In genomic region chr7:127598318-127598717, GRCh38 we compare ENCODE assay signal across 8 cellular contexts.
DNase-seq lines count a peak whose midpoint lies in the region; TF ChIP-seq lines count a peak whose summit lies in the region.
"Had no signal": no experiment of that assay in that cellular context is flagged by ENCODE, and none has a peak within 500 bp of the region (broad histone marks: within the 10 kb centered on the region; RNA-seq: fewer than 3 reads in every experiment).

No MANE protein-coding gene starts in this region.

- DNase-seq in fibroblast of mammary gland (ENCODE audit: low read depth), result peak; percentile 21
- DNase-seq in EL, result no peak
- DNase-seq in NCI-H2081 (lab: John Stamatoyannopoulos, UW), result no peak
- no peak for DNase-seq in hypothalamus (lab: John Stamatoyannopoulos, UW)
- DNase-seq: activated naive CD4-positive, alpha-beta T cell treated with anti-CD3 and anti-CD28 coated beads, Interleukin-2, amount 10 ng/mL, durations not matched to agents 7 days and 5 days; NCI-H2029 treated with DMSO at 0.1 percent for 48 hours had no signal

- H3K9me3 ChIP-seq in DOHH2 (ENCODE audit: control insufficient read depth, insufficient read depth, low read length), result no peaks in the 10 kb centered on the region

- no peaks in the 10 kb centered on the region for H3K4me1 ChIP-seq in DOHH2 (ENCODE audit: control insufficient read depth, low read length)

- H3K4me3 ChIP-seq in DOHH2 (ENCODE audit: low read length) (no peak overlapping the region), fibroblast of mammary gland (ENCODE audit: control insufficient read depth, low read depth, low read length) (no peak overlapping the region)

- H3K9me2 ChIP-seq in DOHH2 (replicated peaks; ENCODE audit: control insufficient read depth, low read length), result no peaks in the 10 kb centered on the region

- no peaks in the 10 kb centered on the region for H3K79me2 ChIP-seq in DOHH2 (ENCODE audit: control insufficient read depth, low read length)

- H3K4me2 ChIP-seq in DOHH2 (ENCODE audit: low read length), result no peak overlapping the region

- no peaks in the 10 kb centered on the region for H3K27me3 ChIP-seq in DOHH2 (ENCODE audit: control insufficient read depth, low read length)

- TF ChIP-seq EP300 in Ishikawa (IDR thresholded peaks at IDR 0.05; ENCODE audit: borderline replicate concordance), result no peak

- no peaks in the 10 kb centered on the region for H3F3A ChIP-seq in DOHH2 (ENCODE audit: control insufficient read depth, insufficient read depth)

- peak; percentile 75 for TF ChIP-seq CTCF in DOHH2 (IDR thresholded peaks at IDR 0.05; ENCODE audit: low read depth, low read length, poor library complexity, severe bottlenecking)
- peak; percentile 50 for TF ChIP-seq CTCF in fibroblast of mammary gland (conservative IDR thresholded peaks at IDR 0.05; ENCODE audit: control insufficient read depth, insufficient read depth, low read depth, low read length)

- H3K36me3 ChIP-seq in DOHH2 (ENCODE audit: control insufficient read depth, low read length), result no peaks in the 10 kb centered on the region

- peak; percentile 32; the same call in 1 of the 2 replicates for TF ChIP-seq RAD21 in Ishikawa (IDR thresholded peaks at IDR 0.05; ENCODE audit: low read depth)

- H4K20me1 ChIP-seq in DOHH2 (ENCODE audit: control insufficient read depth, insufficient read depth, low read depth, low read length), result no peaks in the 10 kb centered on the region

- no peak overlapping the region for H3K27ac ChIP-seq in DOHH2 (ENCODE audit: low read depth, low read length)

TF ChIP-seq in Ishikawa, 13 proteins besides CTCF, POLR2A, EP300 and RAD21:
- TF ChIP-seq MAX (IDR thresholded peaks at IDR 0.05) (no peak), YY1 (IDR thresholded peaks at IDR 0.05; ENCODE audit: low read depth) (0 out of 2 replicates have a peak, but pooled peaks have one; percentile 11), NFIC (IDR thresholded peaks at IDR 0.05) (no peak)
